Comparison of ENCODE assay signal across 8 cellular contexts in the genomic region with DNA sequence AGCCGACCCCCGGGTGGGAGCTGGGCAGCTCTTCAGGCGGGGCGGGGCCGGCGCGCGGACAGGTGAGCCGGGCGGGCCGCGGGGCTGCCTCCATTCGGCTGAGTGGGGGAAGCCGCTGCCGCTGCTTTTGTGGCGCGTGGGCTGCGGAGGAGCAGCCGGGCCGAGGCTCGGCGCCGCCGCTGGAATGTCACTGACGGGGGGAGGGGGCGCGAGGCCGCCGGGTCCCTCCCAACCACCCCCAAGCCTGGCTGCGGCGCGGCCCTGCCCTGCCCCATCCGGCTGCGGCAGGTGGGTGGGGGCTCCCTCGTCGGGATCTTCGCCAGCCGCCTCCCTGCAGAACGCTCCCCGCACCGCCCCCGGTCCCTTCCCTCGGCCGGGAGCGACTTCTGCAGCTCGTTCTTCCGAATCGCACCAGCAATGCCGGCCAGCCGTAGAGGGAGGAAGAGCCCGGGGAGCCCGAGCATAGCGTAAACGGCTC. TPM values are rescaled to one million over a fixed set of nuclear protein-coding genes. Genes with fewer than 3 reads are reported as not detected.
A peak's percentile ranks its signal among the peaks of the same experiment; 100 is the strongest.
DNase-seq lines count a peak whose midpoint lies in the region; ATAC-seq and TF ChIP-seq lines count a peak whose summit lies in the region.

No MANE protein-coding gene starts in this region.

- H3K4me3 Mint-ChIP-seq in CD4-positive, CD25-positive, alpha-beta regulatory T cell, result peak overlapping the region in 2 of 4 donors; percentile 38 to 93

- DNase-seq in CD4-positive, CD25-positive, alpha-beta regulatory T cell, result peak in 2 of 3 donors; percentile 53 to 54
- peak; percentile 55 to 66 for DNase-seq in SJCRH30
- peak in 48 of 61 donors; percentile 11 to 84 (median 57) for DNase-seq in caudate nucleus (lab: John Stamatoyannopoulos, UW)
- DNase-seq in left lung, result peak; percentile 71 to 90
- DNase-seq in stimulated activated CD4-positive, alpha-beta T cell treated with anti-CD3 and anti-CD28 coated beads, Interleukin-2, amount 100 ng/mL, for 4 hours (ENCODE audit: low read depth), result peak; percentile 37
- no peak for DNase-seq in NCI-H2107 (lab: John Stamatoyannopoulos, UW)

- H3K4me1 Mint-ChIP-seq in CD4-positive, CD25-positive, alpha-beta regulatory T cell, result peaks cover 22 to 54% (median 31%) of the 10 kb centered on the region in 4 donors

- no peak for TF ChIP-seq CTCF in left lung (IDR thresholded peaks at IDR 0.05)

- H3K4me3 ChIP-seq in CD4-positive, CD25-positive, alpha-beta regulatory T cell (ENCODE audit: low read depth, low read length), result peak overlapping the region; percentile 89
- H3K4me3 ChIP-seq in SJCRH30 (peak overlapping the region; percentile 99), left lung (peak overlapping the region; percentile 86 to 97)

- H3K36me3 ChIP-seq in CD4-positive, CD25-positive, alpha-beta regulatory T cell (ENCODE audit: control insufficient read depth, insufficient read depth, low read length), result peaks cover 2% of the 10 kb centered on the region
- H3K36me3 ChIP-seq in SJCRH30 (no peaks in the 10 kb centered on the region), left lung (no peaks in the 10 kb centered on the region)

- ATAC-seq in CD4-positive, CD25-positive, alpha-beta regulatory T cell (ENCODE audit: low read depth in 2 of 2), result peak; percentile 10 to 17
- peak; percentile 35 for ATAC-seq in GM19035 (IDR thresholded peaks at IDR 0.05; ENCODE audit: unreplicated experiment)
- ATAC-seq in HG03342 (IDR thresholded peaks at IDR 0.05; ENCODE audit: unreplicated experiment), result peak; percentile 30
- peak; percentile 44 for ATAC-seq in left lung

- H3K27ac Mint-ChIP-seq in CD4-positive, CD25-positive, alpha-beta regulatory T cell, result no peak overlapping the region

- no peaks in the 10 kb centered on the region for H3K9me3 ChIP-seq in CD4-positive, CD25-positive, alpha-beta regulatory T cell (ENCODE audit: control insufficient read depth in 2 of 2, low read length in 2 of 2)
- H3K9me3 ChIP-seq in SJCRH30 (replicated peaks) (no peaks in the 10 kb centered on the region), left lung (no peaks in the 10 kb centered on the region)

- H3K27ac ChIP-seq in CD4-positive, CD25-positive, alpha-beta regulatory T cell (ENCODE audit: insufficient read depth, low read length, poor library complexity, severe bottlenecking), result peak overlapping the region; percentile 81
- H3K27ac ChIP-seq in SJCRH30, result peak overlapping the region; percentile 49
- peak overlapping the region; percentile 87 for H3K27ac ChIP-seq in caudate nucleus (ENCODE audit: low read depth, low read length)
- peak overlapping the region; percentile 94 to 97 for H3K27ac ChIP-seq in left lung

- peaks cover 64% of the 10 kb centered on the region for H3K4me1 ChIP-seq in CD4-positive, CD25-positive, alpha-beta regulatory T cell (ENCODE audit: control insufficient read depth, insufficient read depth, low read length, poor library complexity, severe bottlenecking)
- H3K4me1 ChIP-seq in SJCRH30, result peaks cover 23% of the 10 kb centered on the region; the same call in 1 of the 2 replicates
- peaks cover 31 to 69% of the 10 kb centered on the region in 2 donors for H3K4me1 ChIP-seq in left lung

- intact Hi-C loops in left lung (cut with DNase I), result no loop called here

- H3K27me3 Mint-ChIP-seq in CD4-positive, CD25-positive, alpha-beta regulatory T cell, result peaks cover 2% of the 10 kb centered on the region

- H3K36me3 Mint-ChIP-seq in CD4-positive, CD25-positive, alpha-beta regulatory T cell, result no peaks in the 10 kb centered on the region

- no peaks in the 10 kb centered on the region for H3K9me3 Mint-ChIP-seq in CD4-positive, CD25-positive, alpha-beta regulatory T cell

- H3K27me3 ChIP-seq in CD4-positive, CD25-positive, alpha-beta regulatory T cell (ENCODE audit: control insufficient read depth, insufficient read depth, low read length), result no peaks in the 10 kb centered on the region
- H3K27me3 ChIP-seq in SJCRH30, result no peaks in the 10 kb centered on the region
- no peaks in the 10 kb centered on the region for H3K27me3 ChIP-seq in left lung

RNA-seq across cellular contexts. Expression of a gene that starts 0.4 kb away (rescaled TPM):
- 769 TPM for total RNA-seq in CD4-positive, CD25-positive, alpha-beta regulatory T cell
- 10 to 100 TPM; 79.8 to 86.2 (median 83.2) TPM for polyA plus RNA-seq in CD4-positive, CD25-positive, alpha-beta regulatory T cell
- 153 and 155 TPM in 2 replicates for total RNA-seq in SJCRH30 (2014; rRNA removed; shearing (Covaris generic))
- total RNA-seq in left lung, result 100 to 1,000 TPM; 329 to 404 TPM

RNA-seq across cellular contexts. Expression of a gene that starts 48.3 kb away (rescaled TPM):
- 16.7 TPM for total RNA-seq in CD4-positive, CD25-positive, alpha-beta regulatory T cell
- polyA plus RNA-seq in CD4-positive, CD25-positive, alpha-beta regulatory T cell, result 10 to 100 TPM; 24.9 to 34.1 (median 31.5) TPM
- 34.1 and 38.1 TPM in 2 replicates for total RNA-seq in SJCRH30 (2014; rRNA removed; shearing (Covaris generic))
- total RNA-seq in left lung, result 10 to 100 TPM; 21.6 to 27.8 TPM
